In genomic region chr11:119121008-119121810, GRCh38 we compare ENCODE assay signal across 8 cellular contexts. TPM values are rescaled to one million over a fixed set of nuclear protein-coding genes. Genes with fewer than 3 reads are reported as not detected.
DNase-seq lines count a peak whose midpoint lies in the region; TF ChIP-seq lines count a peak whose summit lies in the region.

HINFP (plus strand) TSS chr11:119121580; CDS start chr11:119126945, 5,365 bp downstream.

- peak within 1 kb of the TSS; percentile 83 for H3K4me3 ChIP-seq in HAP-1
- peak within 1 kb of the TSS; percentile 93 for H3K4me3 ChIP-seq in MM.1S (ENCODE audit: low read length)
- H3K4me3 ChIP-seq in fibroblast of the aortic adventitia (ENCODE audit: low read depth, low read length), result peak within 1 kb of the TSS; percentile 100

- H4K20me1 ChIP-seq in MM.1S (ENCODE audit: insufficient read depth, low read length), result no peaks in the 10 kb centered on the region

- H3K27ac ChIP-seq in MM.1S (ENCODE audit: low read length), result peak within 1 kb of the TSS; percentile 54; the same call in 1 of the 2 replicates

- peak within 1 kb of the TSS; percentile 90 to 96 (median 94) for H3K4me3 Mint-ChIP-seq in nephron
- H3K4me3 Mint-ChIP-seq in stimulated activated naive CD8-positive, alpha-beta T cell treated with anti-CD3 and anti-CD28 coated beads, Interleukin-15, Interleukin-2, amounts not matched to agents 100 ng/mL and 50 ng/mL, for 24 hours, result peak within 1 kb of the TSS; percentile 97

- H3K4me1 ChIP-seq in ES-I3 (ENCODE audit: insufficient read depth, low read length) (no peaks in the 10 kb centered on the region), HAP-1 (peaks cover 13% of the 10 kb centered on the region), MM.1S (ENCODE audit: low read length) (peaks cover 11% of the 10 kb centered on the region; the same call in 1 of the 2 replicates)

- DNase-seq in HAP-1 (ENCODE audit: low spot score in 2 of 2) (peak; percentile 98 to 100), MM.1S (peak; percentile 99), SIG-M5 (lab: John Stamatoyannopoulos, UW) (peak; percentile 91), activated gamma-delta T cell (lab: John Stamatoyannopoulos, UW) (peak; percentile 97), fibroblast of the aortic adventitia (ENCODE audit: low read depth) (peak; percentile 98)

- peak within 1 kb of the TSS; percentile 82 for H2AFZ ChIP-seq in MM.1S (ENCODE audit: low read length)

- no peaks in the 10 kb centered on the region for H3K9me2 ChIP-seq in MM.1S (replicated peaks; ENCODE audit: insufficient read depth, low read length)

- no peaks in the 10 kb centered on the region for H3K27me3 Mint-ChIP-seq in nephron (ENCODE audit: low read depth)
- no peaks in the 10 kb centered on the region for H3K27me3 Mint-ChIP-seq in stimulated activated naive CD8-positive, alpha-beta T cell treated with anti-CD3 and anti-CD28 coated beads, Interleukin-15, Interleukin-2, amounts not matched to agents 100 ng/mL and 50 ng/mL, for 24 hours

- no peaks in the 10 kb centered on the region for H3K9me3 Mint-ChIP-seq in nephron
- H3K9me3 Mint-ChIP-seq in stimulated activated naive CD8-positive, alpha-beta T cell treated with anti-CD3 and anti-CD28 coated beads, Interleukin-15, Interleukin-2, amounts not matched to agents 100 ng/mL and 50 ng/mL, for 24 hours, result no peaks in the 10 kb centered on the region

- peaks cover 16% of the 10 kb centered on the region for H3F3A ChIP-seq in MM.1S (ENCODE audit: insufficient read depth, low read length)

- TF ChIP-seq CTCF in MM.1S (IDR thresholded peaks at IDR 0.05; ENCODE audit: low read length) (no peak), fibroblast of the aortic adventitia (IDR thresholded peaks at IDR 0.05; ENCODE audit: insufficient read depth, low read length) (no peak), nephron (IDR thresholded peaks at IDR 0.05; ENCODE audit: unreplicated experiment in 3 of 3) (no peak)

- H3K27me3 ChIP-seq in HAP-1 (ENCODE audit: low read depth) (no peaks in the 10 kb centered on the region), MM.1S (replicated peaks; ENCODE audit: insufficient read depth, low read length) (no peaks in the 10 kb centered on the region)

- peak within 1 kb of the TSS; percentile 95 for H3K9ac ChIP-seq in ES-I3 (ENCODE audit: low read depth, low read length)
- H3K9ac ChIP-seq in MM.1S (ENCODE audit: low read length), result peak within 1 kb of the TSS; percentile 72

- H3K79me2 ChIP-seq in MM.1S (ENCODE audit: low read length), result peaks cover 37% of the 10 kb centered on the region

- H3K36me3 ChIP-seq in ES-I3 (ENCODE audit: insufficient read depth, low read length), result no peaks in the 10 kb centered on the region
- H3K36me3 ChIP-seq in HAP-1 (replicated peaks), result peaks cover 16% of the 10 kb centered on the region
- peaks cover 5% of the 10 kb centered on the region; the same call in 1 of the 2 replicates for H3K36me3 ChIP-seq in MM.1S (replicated peaks; ENCODE audit: insufficient read depth, low read length)

- peaks cover 13% of the 10 kb centered on the region for H3K36me3 Mint-ChIP-seq in nephron (ENCODE audit: low read depth)
- peaks cover 24% of the 10 kb centered on the region for H3K36me3 Mint-ChIP-seq in stimulated activated naive CD8-positive, alpha-beta T cell treated with anti-CD3 and anti-CD28 coated beads, Interleukin-15, Interleukin-2, amounts not matched to agents 100 ng/mL and 50 ng/mL, for 24 hours (ENCODE audit: low read depth)

- peak within 1 kb of the TSS; percentile 96 for H3K4me2 ChIP-seq in MM.1S (ENCODE audit: low read depth, low read length)

- peaks cover 19% of the 10 kb centered on the region for H3K4me1 Mint-ChIP-seq in nephron
- H3K4me1 Mint-ChIP-seq in stimulated activated naive CD8-positive, alpha-beta T cell treated with anti-CD3 and anti-CD28 coated beads, Interleukin-15, Interleukin-2, amounts not matched to agents 100 ng/mL and 50 ng/mL, for 24 hours (ENCODE audit: low read depth), result peaks cover 28% of the 10 kb centered on the region

- H3K9me3 ChIP-seq in ES-I3 (ENCODE audit: control insufficient read depth, insufficient read depth, low read length) (no peaks in the 10 kb centered on the region), HAP-1 (no peaks in the 10 kb centered on the region), MM.1S (replicated peaks; ENCODE audit: insufficient read depth, low read length) (no peaks in the 10 kb centered on the region)

- H3K27ac Mint-ChIP-seq in nephron, result peak within 1 kb of the TSS; percentile 94 to 98 (median 97)
- peak within 1 kb of the TSS; percentile 91 for H3K27ac Mint-ChIP-seq in stimulated activated naive CD8-positive, alpha-beta T cell treated with anti-CD3 and anti-CD28 coated beads, Interleukin-15, Interleukin-2, amounts not matched to agents 100 ng/mL and 50 ng/mL, for 24 hours

- in situ Hi-C loops in HAP-1 (cut with MboI; ENCODE audit: low sequenced_read_pairs), result no loop called here

RNA-seq across cellular contexts. Expression of gene HINFP, which starts in this region (rescaled TPM):
- total RNA-seq in fibroblast of the aortic adventitia (ENCODE audit: low replicate concordance), result 8.7 and 19.1 TPM in 2 replicates

Comparison
In these comparisons a context has a peak if more than half of its experiments do, and no peak if none do; other contexts are left out.
1. Peak in every context shown above with its lines: DNase-seq, H3K4me3 ChIP-seq and H3K27ac ChIP-seq.